6 cellular contexts compared by ENCODE assay signal in the genomic region with DNA sequence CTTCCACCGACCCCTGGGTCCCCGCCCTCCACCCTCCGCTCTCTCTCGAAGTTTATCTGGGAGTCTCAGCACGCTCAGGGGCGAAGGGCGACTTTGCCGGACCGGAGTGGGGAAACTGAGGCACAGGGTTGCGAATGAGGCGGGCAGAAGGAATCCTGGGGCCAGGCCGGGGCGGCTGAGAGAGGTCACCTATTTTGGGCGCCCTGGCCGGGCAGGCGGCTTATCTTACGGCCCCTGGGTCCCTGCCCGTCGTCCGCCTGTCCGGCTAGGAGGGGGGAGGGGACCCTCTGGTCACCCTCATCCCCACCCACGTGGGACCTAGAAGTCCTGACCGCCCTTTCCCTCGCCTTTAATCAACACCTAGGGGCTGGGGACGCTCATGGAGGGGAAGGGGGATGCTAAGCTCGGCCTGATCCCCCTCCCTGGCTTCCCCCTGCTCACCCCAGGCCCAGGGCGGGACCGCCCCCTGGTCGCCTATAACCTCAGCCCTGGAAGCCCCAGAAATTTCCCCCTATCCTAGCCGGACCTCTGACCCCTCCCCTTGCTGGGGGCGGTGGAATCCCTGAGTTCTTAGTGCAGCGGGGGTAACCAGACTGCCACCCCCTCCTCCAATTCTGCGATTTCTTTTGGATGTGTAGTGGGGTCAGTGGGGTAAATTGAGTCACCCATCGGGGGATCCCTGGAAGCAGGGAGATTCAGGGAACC. TPM values are rescaled to one million over a fixed set of nuclear protein-coding genes. Genes with fewer than 3 reads are reported as not detected.
DNase-seq lines count a peak whose midpoint lies in the region; TF ChIP-seq lines count a peak whose summit lies in the region.

No MANE protein-coding gene starts in this region.

- 0 to 1% methylated on average over 31 to 34 of the region's 34 CpGs for WGBS in esophagus, 2 donors
- WGBS in smooth muscle cell (ENCODE audit: low lambda C conversion rate), result under 1% methylated on average over 20 of the region's 34 CpGs

- H3F3A ChIP-seq in smooth muscle cell (ENCODE audit: low read depth), result peaks cover 30% of the 10 kb centered on the region

- peak overlapping the region; percentile 89 for H3K4me2 ChIP-seq in OCI-LY3 (ENCODE audit: low read length)
- peak overlapping the region; percentile 93 for H3K4me2 ChIP-seq in smooth muscle cell

- H3K4me1 ChIP-seq in OCI-LY3 (ENCODE audit: low read length) (peaks cover 31% of the 10 kb centered on the region), esophagus (ENCODE audit: control insufficient read depth in 2 of 2, insufficient read depth in 2 of 2, low read length in 1 of 2) (peaks cover 0 to 11% of the 10 kb centered on the region in 2 donors), smooth muscle cell (ENCODE audit: low read depth) (peaks cover 60% of the 10 kb centered on the region)

- peak overlapping the region; percentile 76 for H3K27ac ChIP-seq in C4-2B
- H3K27ac ChIP-seq in OCI-LY3 (ENCODE audit: low read length), result peak overlapping the region; percentile 91
- H3K27ac ChIP-seq in esophagus (ENCODE audit: low read depth in 2 of 2, low read length in 1 of 2), result peak overlapping the region; percentile 90 to 97
- peak overlapping the region; percentile 79 for H3K27ac ChIP-seq in smooth muscle cell (ENCODE audit: low read depth)

- H4K20me1 ChIP-seq in OCI-LY3 (ENCODE audit: insufficient read depth, low read length) (peaks cover 34% of the 10 kb centered on the region), smooth muscle cell (ENCODE audit: low read depth) (peaks cover 36% of the 10 kb centered on the region)

- H3K27me3 ChIP-seq in OCI-LY3 (ENCODE audit: low read depth, low read length), result no peaks in the 10 kb centered on the region
- H3K27me3 ChIP-seq in esophagus (ENCODE audit: control insufficient read depth in 1 of 2, insufficient read depth in 2 of 2, low read length in 2 of 2), result no peaks in the 10 kb centered on the region
- no peaks in the 10 kb centered on the region for H3K27me3 ChIP-seq in smooth muscle cell (ENCODE audit: low read depth)

- peak overlapping the region; percentile 94 for H3K4me3 ChIP-seq in OCI-LY3 (ENCODE audit: low read length)
- H3K4me3 ChIP-seq in esophagus (ENCODE audit: low read depth in 1 of 2, low read length in 2 of 2), result peak overlapping the region; percentile 85 to 89
- peak overlapping the region; percentile 92 for H3K4me3 ChIP-seq in smooth muscle cell

- peak overlapping the region; percentile 95 for H3K9ac ChIP-seq in OCI-LY3 (ENCODE audit: low read length)
- peak overlapping the region; percentile 81 for H3K9ac ChIP-seq in smooth muscle cell (ENCODE audit: low read depth)

- peaks cover 40% of the 10 kb centered on the region for H3K36me3 ChIP-seq in OCI-LY3 (replicated peaks; ENCODE audit: low read depth, low read length)
- peaks cover 5 to 15% of the 10 kb centered on the region in 2 donors for H3K36me3 ChIP-seq in esophagus (ENCODE audit: control insufficient read depth in 2 of 2, insufficient read depth in 2 of 2, low read length in 1 of 2)
- H3K36me3 ChIP-seq in smooth muscle cell (ENCODE audit: low read depth), result no peaks in the 10 kb centered on the region

- DNase-seq in smooth muscle cell (lab: John Stamatoyannopoulos, UW; ENCODE audit: unreplicated experiment) (no peak), midbrain (lab: John Stamatoyannopoulos, UW) (no peak)
- no peak for DNase-seq in activated effector memory CD4-positive, alpha-beta T cell treated with Interleukin-2 at 50 U/mL for 16 hours

- H2AFZ ChIP-seq in OCI-LY3 (ENCODE audit: low read depth, low read length) (no peak overlapping the region), smooth muscle cell (ENCODE audit: low read depth) (peak overlapping the region; percentile 52)

- H3K9me3 ChIP-seq in OCI-LY3 (ENCODE audit: insufficient read depth, low read length), result no peaks in the 10 kb centered on the region
- no peaks in the 10 kb centered on the region for H3K9me3 ChIP-seq in esophagus (ENCODE audit: control insufficient read depth in 2 of 2, insufficient read depth in 1 of 2, low read depth in 1 of 2, low read length in 1 of 2)
- no peaks in the 10 kb centered on the region for H3K9me3 ChIP-seq in smooth muscle cell (replicated peaks; ENCODE audit: low read depth)

- TF ChIP-seq CTCF in C4-2B (conservative IDR thresholded peaks at IDR 0.05), result no peak
- TF ChIP-seq CTCF in OCI-LY3 (IDR thresholded peaks at IDR 0.05; ENCODE audit: low read depth, low read length), result no peak
- TF ChIP-seq CTCF in smooth muscle cell (IDR thresholded peaks at IDR 0.05; ENCODE audit: borderline replicate concordance, insufficient read depth, poor library complexity, severe bottlenecking), result no peak

- H3K79me2 ChIP-seq in OCI-LY3 (ENCODE audit: low read length), result peaks cover 64% of the 10 kb centered on the region
- peaks cover 28% of the 10 kb centered on the region for H3K79me2 ChIP-seq in smooth muscle cell (ENCODE audit: low read depth)

RNA-seq across cellular contexts. Expression of gene TRIP10, which starts 0.6 kb away (rescaled TPM):
- polyA plus RNA-seq in esophagus (100 to 1,000 TPM; 191 to 519 TPM), smooth muscle cell (67.8 and 89.8 TPM in 2 replicates)
- total RNA-seq in smooth muscle cell, result 55.0 and 57.8 TPM in 2 replicates

RNA-seq across cellular contexts. Expression of gene GPR108, which starts 2.7 kb away (rescaled TPM):
- polyA plus RNA-seq in esophagus (10 to 100 TPM; 55.8 to 93.8 TPM), smooth muscle cell (62.1 and 75.1 TPM in 2 replicates)
- 34.4 and 51.3 TPM in 2 replicates for total RNA-seq in smooth muscle cell

RNA-seq across cellular contexts. Expression of gene C3, which starts 19.6 kb away (rescaled TPM):
- polyA plus RNA-seq in esophagus, result 100 to 1,000 TPM in 1 of 2 donors, 10 to 100 TPM in 1; 25.6 to 137 TPM
- total RNA-seq in smooth muscle cell, result 10.0 and 25.1 TPM in 2 replicates
- 6.4 and 8.8 TPM in 2 replicates for polyA plus RNA-seq in smooth muscle cell

RNA-seq across cellular contexts. Expression of gene SH2D3A, which starts 27.2 kb away (rescaled TPM):
- 10 to 100 TPM; 29.6 to 48.7 TPM for polyA plus RNA-seq in esophagus
- total RNA-seq in smooth muscle cell, result 6.5 and 9.3 TPM in 2 replicates
- 6.2 and 15.8 TPM in 2 replicates for polyA plus RNA-seq in smooth muscle cell

RNA-seq across cellular contexts. Expression of gene VAV1, which starts 32.5 kb away (rescaled TPM):
- polyA plus RNA-seq in esophagus (1 to 10 TPM; 1.3 to 8.4 TPM), smooth muscle cell (not detected in 2 replicates)
- total RNA-seq in smooth muscle cell, result not detected in 2 replicates
